In the genomic region with DNA sequence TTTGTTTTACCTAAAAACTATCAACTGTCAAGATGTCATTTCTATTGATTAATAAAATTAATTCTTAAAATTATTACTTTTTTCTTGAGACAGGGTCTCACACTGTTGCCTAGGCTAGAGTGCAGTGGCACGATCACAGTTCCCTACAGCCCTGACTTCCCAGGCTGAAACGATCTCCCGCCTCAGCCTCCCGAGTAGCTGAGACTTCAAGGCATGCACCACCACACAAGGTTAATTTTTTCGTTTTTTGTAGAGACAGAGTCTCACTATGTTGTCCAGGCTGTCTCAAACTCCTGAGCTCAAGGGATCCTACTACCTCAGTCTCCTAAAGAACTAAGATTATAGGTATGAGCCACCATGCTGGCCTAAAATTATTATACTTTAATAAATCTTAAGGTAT, we compare ENCODE assay signal across 20 cellular contexts.
"Had no signal": no experiment of that assay in that cellular context is flagged by ENCODE, and none has a peak within 500 bp of the region (broad histone marks: within the 10 kb centered on the region; RNA-seq: fewer than 3 reads in every experiment).

No MANE protein-coding gene starts in this region.

- ATAC-seq: gastrocnemius medialis; left ventricle myocardium superior; lower lobe of right lung; naive thymus-derived CD8-positive, alpha-beta T cell; stimulated activated memory B cell treated with anti-CD40 and anti-IgM and Interleukin-4, amounts not matched to agents 10 μg/mL and 1 μg/mL and 100 μg/mL, for 72 hours; stimulated activated naive CD8-positive, alpha-beta T cell treated with anti-CD3 and anti-CD28 coated beads, Interleukin-15, Interleukin-2, amounts not matched to agents 100 U/mL and 50 U/mL, for 24 hours had no signal

- H3K36me3 ChIP-seq: prostate gland had no signal

- H3K9me3 ChIP-seq: gastrocnemius medialis, lower lobe of right lung, prostate gland, right atrium auricular region, sigmoid colon, testis, tibial artery had no signal

- H3K9me3 Mint-ChIP-seq: naive thymus-derived CD8-positive, alpha-beta T cell; nephron progenitor cell; stimulated activated memory B cell treated with anti-CD40 and anti-IgM and Interleukin-4, amounts not matched to agents 10 μg/mL and 1 μg/mL and 100 μg/mL, for 72 hours; type B pancreatic cell had no signal

- H3K27me3 ChIP-seq: dorsolateral prefrontal cortex, gastrocnemius medialis, right atrium auricular region, sigmoid colon, testis, tibial artery had no signal

- H3K4me1 Mint-ChIP-seq: nephron progenitor cell; stimulated activated memory B cell treated with anti-CD40 and anti-IgM and Interleukin-4, amounts not matched to agents 10 μg/mL and 1 μg/mL and 100 μg/mL, for 72 hours had no signal

- DNase-seq: dorsolateral prefrontal cortex; effector CD4-positive, alpha-beta T cell; foreskin fibroblast; gastrocnemius medialis; head of caudate nucleus; left ventricle myocardium superior; lower lobe of right lung; naive thymus-derived CD8-positive, alpha-beta T cell; nephron progenitor cell; nucleus accumbens; sigmoid colon; stimulated activated CD4-positive, alpha-beta T cell treated with anti-CD3 and anti-CD28 coated beads, Interleukin-4, amount 100 ng/mL, for 4 hours; stimulated activated naive CD8-positive, alpha-beta T cell treated with anti-CD3 and anti-CD28 coated beads, Interleukin-15, Interleukin-2, amounts not matched to agents 100 U/mL and 50 U/mL, for 24 hours; substantia nigra; testis; tibial artery had no signal

- H3K27me3 Mint-ChIP-seq: naive thymus-derived CD8-positive, alpha-beta T cell; type B pancreatic cell had no signal

- H3K4me3 Mint-ChIP-seq: naive thymus-derived CD8-positive, alpha-beta T cell; nephron progenitor cell; stimulated activated memory B cell treated with anti-CD40 and anti-IgM and Interleukin-4, amounts not matched to agents 10 μg/mL and 1 μg/mL and 100 μg/mL, for 72 hours; type B pancreatic cell had no signal

- H3K27ac ChIP-seq: dorsolateral prefrontal cortex, gastrocnemius medialis, lower lobe of right lung, prostate gland, right atrium auricular region, sigmoid colon, testis had no signal

- H3K27ac Mint-ChIP-seq: naive thymus-derived CD8-positive, alpha-beta T cell; nephron progenitor cell; stimulated activated memory B cell treated with anti-CD40 and anti-IgM and Interleukin-4, amounts not matched to agents 10 μg/mL and 1 μg/mL and 100 μg/mL, for 72 hours; type B pancreatic cell had no signal

- H3K4me1 ChIP-seq: prostate gland had no signal

- H3K4me3 ChIP-seq: dorsolateral prefrontal cortex, gastrocnemius medialis, lower lobe of right lung, prostate gland, right atrium auricular region, sigmoid colon, testis, tibial artery had no signal
